Comparison of ENCODE assay signal across 1 cellular context in genomic region chr12:997505-997904, GRCh38.
TF ChIP-seq lines count a peak whose summit lies in the region.

No MANE protein-coding gene starts in this region.

TF ChIP-seq in HEK293, 187 proteins besides CTCF, POLR2A, EP300 and RAD21:
- TF ChIP-seq ZNF596 (tag by site-specific recombination; IDR thresholded peaks at IDR 0.05) (no peak), ZNF341 (tag by site-specific recombination; IDR thresholded peaks at IDR 0.05; ENCODE audit: low read depth) (no peak), SP7 (tag by site-specific recombination; IDR thresholded peaks at IDR 0.05) (no peak), ZNF600 (tag by site-specific recombination; IDR thresholded peaks at IDR 0.05) (peak; percentile 100), PRDM1 (tag by site-specific recombination; IDR thresholded peaks at IDR 0.05) (0 out of 2 replicates have a peak, but pooled peaks have one; percentile 41), ZNF777 (tag by site-specific recombination; IDR thresholded peaks at IDR 0.05; ENCODE audit: borderline replicate concordance) (no peak), KLF1 (tag by site-specific recombination; IDR thresholded peaks at IDR 0.05) (no peak)
- TF ChIP-seq, protein P1, sequence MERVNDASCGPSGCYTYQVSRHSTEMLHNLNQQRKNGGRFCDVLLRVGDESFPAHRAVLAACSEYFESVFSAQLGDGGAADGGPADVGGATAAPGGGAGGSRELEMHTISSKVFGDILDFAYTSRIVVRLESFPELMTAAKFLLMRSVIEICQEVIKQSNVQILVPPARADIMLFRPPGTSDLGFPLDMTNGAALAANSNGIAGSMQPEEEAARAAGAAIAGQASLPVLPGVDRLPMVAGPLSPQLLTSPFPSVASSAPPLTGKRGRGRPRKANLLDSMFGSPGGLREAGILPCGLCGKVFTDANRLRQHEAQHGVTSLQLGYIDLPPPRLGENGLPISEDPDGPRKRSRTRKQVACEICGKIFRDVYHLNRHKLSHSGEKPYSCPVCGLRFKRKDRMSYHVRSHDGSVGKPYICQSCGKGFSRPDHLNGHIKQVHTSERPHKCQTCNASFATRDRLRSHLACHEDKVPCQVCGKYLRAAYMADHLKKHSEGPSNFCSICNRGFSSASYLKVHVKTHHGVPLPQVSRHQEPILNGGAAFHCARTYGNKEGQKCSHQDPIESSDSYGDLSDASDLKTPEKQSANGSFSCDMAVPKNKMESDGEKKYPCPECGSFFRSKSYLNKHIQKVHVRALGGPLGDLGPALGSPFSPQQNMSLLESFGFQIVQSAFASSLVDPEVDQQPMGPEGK (tag by site-specific recombination; IDR thresholded peaks at IDR 0.05) = no peak
- TF ChIP-seq, protein P2, sequence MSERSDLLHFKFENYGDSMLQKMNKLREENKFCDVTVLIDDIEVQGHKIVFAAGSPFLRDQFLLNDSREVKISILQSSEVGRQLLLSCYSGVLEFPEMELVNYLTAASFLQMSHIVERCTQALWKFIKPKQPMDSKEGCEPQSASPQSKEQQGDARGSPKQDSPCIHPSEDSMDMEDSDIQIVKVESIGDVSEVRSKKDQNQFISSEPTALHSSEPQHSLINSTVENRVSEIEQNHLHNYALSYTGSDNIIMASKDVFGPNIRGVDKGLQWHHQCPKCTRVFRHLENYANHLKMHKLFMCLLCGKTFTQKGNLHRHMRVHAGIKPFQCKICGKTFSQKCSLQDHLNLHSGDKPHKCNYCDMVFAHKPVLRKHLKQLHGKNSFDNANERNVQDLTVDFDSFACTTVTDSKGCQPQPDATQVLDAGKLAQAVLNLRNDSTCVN (tag by site-specific recombination; optimal IDR thresholded peaks at IDR 0.05) = no peak
